ENCODE assay signal across 8 cellular contexts in the genomic region with DNA sequence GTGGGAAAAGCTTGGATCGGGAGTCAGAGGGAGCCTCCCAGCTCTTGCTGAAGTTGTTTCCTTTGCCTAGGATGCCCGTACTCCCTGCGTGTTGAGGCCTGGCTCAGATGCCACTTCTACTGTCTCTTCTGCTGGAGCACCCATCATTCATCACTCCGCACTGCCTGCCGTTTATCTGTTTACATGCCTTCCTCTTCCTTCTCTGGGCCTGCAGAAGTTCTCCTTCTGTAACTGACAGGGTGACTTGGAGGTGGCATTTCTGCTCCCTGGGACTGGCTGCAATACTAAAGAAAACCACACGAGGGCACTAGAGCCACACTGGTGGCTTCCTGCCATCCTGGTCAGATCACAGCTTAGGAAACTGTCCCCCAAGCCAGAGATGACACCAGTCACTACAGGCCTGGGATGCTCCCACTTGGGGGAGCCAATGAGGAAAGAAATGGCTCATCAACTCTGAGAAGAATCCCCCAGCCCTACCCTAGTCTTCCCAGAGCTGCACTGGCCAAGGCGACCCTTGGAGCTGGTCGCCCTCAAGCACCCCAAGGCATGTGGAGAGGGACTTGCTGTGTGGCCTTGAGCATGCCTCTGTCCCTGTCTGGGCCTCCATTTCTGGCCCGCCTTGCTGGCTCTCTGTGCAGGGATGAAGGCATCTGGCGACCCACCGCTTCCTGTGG. TPM values are rescaled to one million over a fixed set of nuclear protein-coding genes. Genes with fewer than 3 reads are reported as not detected.
A peak's percentile ranks its signal among the peaks of the same experiment; 100 is the strongest.
DNase-seq lines count a peak whose midpoint lies in the region; ATAC-seq, FAIRE-seq and TF ChIP-seq lines count a peak whose summit lies in the region.

No MANE protein-coding gene starts in this region.

- H3K27ac ChIP-seq in OCI-LY1 (ENCODE audit: low read depth, low read length, poor library complexity, severe bottlenecking) (no peak overlapping the region), esophagus squamous epithelium (no peak overlapping the region)

- peak; percentile 52 for FAIRE-seq in HTR-8/SVneo (lab: Jason Lieb, UNC)

- WGBS in esophagus squamous epithelium, 2 donors: 26 to 43% methylated on average over 8 to 10 of the region's 11 CpGs

- DNase-seq in CD14-positive monocyte (ENCODE audit: low spot score) (peak; percentile 84), HTR-8/SVneo (ENCODE audit: insufficient read length, low spot score) (peak; percentile 87), esophagus squamous epithelium (lab: John Stamatoyannopoulos, UW) (no peak)
- peak; percentile 81 for DNase-seq in activated CD8-positive, alpha-beta memory T cell treated with anti-CD3 and anti-CD28 coated beads, Interleukin-2, amount 50 U/mL, for 4 hours
- DNase-seq in naive thymus-derived CD8-positive, alpha-beta T cell: peak; percentile 56 to 85 (median 72)
- peak; percentile 44 to 81 (median 63) for DNase-seq in stimulated activated naive CD4-positive, alpha-beta T cell (lab: John Stamatoyannopoulos, UW)

- POLR2A ChIA-PET in naive thymus-derived CD8-positive, alpha-beta T cell (lab: Charles Lee): interaction anchor here (0.6 kb wide), 1 partner anchor 490 kb away, joined by 4 read pairs; no protein-coding TSS in a partner anchor

- no peak overlapping the region for H3K4me2 ChIP-seq in OCI-LY1 (ENCODE audit: low read length)

- no peak overlapping the region for H3K9ac ChIP-seq in OCI-LY1 (ENCODE audit: low read length)

- H3K27ac Mint-ChIP-seq in CD14-positive monocyte: peak overlapping the region; percentile 68 to 95 (median 87)
- no peak overlapping the region for H3K27ac Mint-ChIP-seq in naive thymus-derived CD8-positive, alpha-beta T cell

- H3K9me3 ChIP-seq in OCI-LY1 (ENCODE audit: low read length): no peaks in the 10 kb centered on the region
- H3K9me3 ChIP-seq in esophagus squamous epithelium: no peaks in the 10 kb centered on the region

- intact Hi-C loops in CD14-positive monocyte (cut with micrococcal nuclease) (loop anchor here (5.0 to 10.0 kb wide), 7 partner anchors 94 to 491 kb away; partner anchors contain the start of genes ALDH1B1 (in 1 of the 2) and SHB (in 1 of the 2)), esophagus squamous epithelium (cut with DNase I) (no loop called here)

- peak; percentile 80 for ATAC-seq in GM19395 (IDR thresholded peaks at IDR 0.05; ENCODE audit: unreplicated experiment)
- ATAC-seq in naive thymus-derived CD8-positive, alpha-beta T cell: peak; percentile 86 to 91

- H3K4me1 ChIP-seq in OCI-LY1 (ENCODE audit: insufficient read depth, low read length, severe bottlenecking) (peaks cover 15% of the 10 kb centered on the region), esophagus squamous epithelium (peaks cover 0 to 44% (median 9%) of the 10 kb centered on the region in 3 donors)

- no peaks in the 10 kb centered on the region for H3K9me2 ChIP-seq in OCI-LY1 (ENCODE audit: low read depth, low read length)

- TF ChIP-seq CTCF in CD14-positive monocyte (IDR thresholded peaks at IDR 0.05): peak; percentile 97
- peak; percentile 98 for TF ChIP-seq CTCF in OCI-LY1 (IDR thresholded peaks at IDR 0.05; ENCODE audit: low read length)
- peak; percentile 95 to 99 (median 97) for TF ChIP-seq CTCF in esophagus squamous epithelium (IDR thresholded peaks at IDR 0.05)

- H3K4me1 Mint-ChIP-seq in CD14-positive monocyte: peaks cover 34% of the 10 kb centered on the region
- peaks cover 0 to 5% (median 0%) of the 10 kb centered on the region in 4 donors for H3K4me1 Mint-ChIP-seq in naive thymus-derived CD8-positive, alpha-beta T cell

- H3K27me3 ChIP-seq in OCI-LY1 (ENCODE audit: insufficient read depth, low read length) (no peaks in the 10 kb centered on the region), esophagus squamous epithelium (no peaks in the 10 kb centered on the region)

- no peaks in the 10 kb centered on the region for H3K27me3 Mint-ChIP-seq in CD14-positive monocyte (ENCODE audit: low read depth in 3 of 3)
- peaks cover 0 to 4% (median 0%) of the 10 kb centered on the region in 5 donors for H3K27me3 Mint-ChIP-seq in naive thymus-derived CD8-positive, alpha-beta T cell

- H3K4me3 ChIP-seq in OCI-LY1 (ENCODE audit: low read depth, low read length, poor library complexity, severe bottlenecking) (no peak overlapping the region), esophagus squamous epithelium (no peak overlapping the region)

- no peak overlapping the region for H3K4me3 Mint-ChIP-seq in CD14-positive monocyte
- no peak overlapping the region for H3K4me3 Mint-ChIP-seq in naive thymus-derived CD8-positive, alpha-beta T cell

- TF ChIP-seq POLR2A in esophagus squamous epithelium (IDR thresholded peaks at IDR 0.05): no peak

- H2AFZ ChIP-seq in OCI-LY1 (ENCODE audit: low read length): no peak overlapping the region

- no peaks in the 10 kb centered on the region for H3F3A ChIP-seq in OCI-LY1 (ENCODE audit: insufficient read depth, low read length)

- no peaks in the 10 kb centered on the region for H3K79me2 ChIP-seq in OCI-LY1 (ENCODE audit: insufficient read depth, low read length)

- no peaks in the 10 kb centered on the region for H4K20me1 ChIP-seq in OCI-LY1 (ENCODE audit: insufficient read depth, low read length)

- H3K9me3 Mint-ChIP-seq in CD14-positive monocyte: no peaks in the 10 kb centered on the region
- H3K9me3 Mint-ChIP-seq in naive thymus-derived CD8-positive, alpha-beta T cell: no peaks in the 10 kb centered on the region

- H3K36me3 ChIP-seq in OCI-LY1 (ENCODE audit: insufficient read depth, low read length) (no peaks in the 10 kb centered on the region), esophagus squamous epithelium (peaks cover 0 to 33% (median 0%) of the 10 kb centered on the region in 3 donors)

- H3K36me3 Mint-ChIP-seq in CD14-positive monocyte: peaks cover 0 to 2% of the 10 kb centered on the region in 2 donors
- no peaks in the 10 kb centered on the region for H3K36me3 Mint-ChIP-seq in naive thymus-derived CD8-positive, alpha-beta T cell

RNA-seq across cellular contexts. Expression of gene SLC25A51, which starts 9.7 kb away (rescaled TPM):
- polyA plus RNA-seq in CD14-positive monocyte: 1 to 10 TPM; 5.9 to 8.9 TPM
- 10 to 100 TPM; 18.2 to 30.3 (median 20.3) TPM for total RNA-seq in esophagus squamous epithelium
- 10 to 100 TPM; 32.5 to 35.1 TPM for total RNA-seq in naive thymus-derived CD8-positive, alpha-beta T cell
- polyA plus RNA-seq in naive thymus-derived CD8-positive, alpha-beta T cell: 10 to 100 TPM in 2 of 3 donors, 1 to 10 TPM in 1; 8.9 to 12.4 (median 12.3) TPM

Comparison
In these comparisons a context has a peak if more than half of its experiments do, and no peak if none do; other contexts are left out.
1. H3K27ac Mint-ChIP-seq: peak in CD14-positive monocyte (7 of 7); none in naive thymus-derived CD8-positive, alpha-beta T cell (0 of 10).
2. Peak in every context shown above with its lines, with median percentiles within 50 percentile points of each other: CTCF ChIP-seq.